15 cellular contexts compared by ENCODE assay signal in the genomic region with DNA sequence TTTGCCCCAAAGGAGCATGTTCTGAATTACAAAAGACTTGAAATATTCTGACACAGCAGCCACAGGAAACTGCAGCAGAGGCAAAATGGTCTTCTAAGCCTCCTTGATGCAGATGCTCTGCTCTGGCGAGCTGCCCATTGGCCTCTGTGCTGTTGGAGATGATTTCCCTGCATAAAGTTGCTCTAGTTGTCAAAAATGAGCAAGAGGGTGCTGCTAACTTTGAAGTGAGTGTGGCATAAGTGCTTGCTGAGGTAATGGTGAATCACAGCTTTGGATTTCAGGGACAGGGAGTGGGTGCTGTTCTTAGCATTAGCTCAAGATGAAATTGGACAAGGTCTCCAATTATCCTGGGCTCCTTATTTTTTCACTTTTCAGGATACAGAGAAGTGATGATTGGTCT.
DNase-seq lines count a peak whose midpoint lies in the region; ATAC-seq and TF ChIP-seq lines count a peak whose summit lies in the region.
"Had no signal": no experiment of that assay in that cellular context is flagged by ENCODE, and none has a peak within 500 bp of the region (broad histone marks: within the 10 kb centered on the region; RNA-seq: fewer than 3 reads in every experiment).

No MANE protein-coding gene starts in this region.

- no peaks in the 10 kb centered on the region for H3K36me3 Mint-ChIP-seq in mesothelial cell of epicardium
- H3K36me3 Mint-ChIP-seq: CD4-positive, CD25-positive, alpha-beta regulatory T cell had no signal

- TF ChIP-seq CTCF in astrocyte of the spinal cord (IDR thresholded peaks at IDR 0.05; ENCODE audit: low read depth, low read length) (no peak), kidney epithelial cell (IDR thresholded peaks at IDR 0.05; ENCODE audit: insufficient read depth, low read length, poor library complexity, severe bottlenecking) (no peak), mesothelial cell of epicardium (IDR thresholded peaks at IDR 0.05; ENCODE audit: unreplicated experiment) (no peak)

- no peak overlapping the region for H3K4me3 Mint-ChIP-seq in mesothelial cell of epicardium
- H3K4me3 Mint-ChIP-seq: CD4-positive, CD25-positive, alpha-beta regulatory T cell had no signal

- H3K27me3 ChIP-seq in kidney epithelial cell (ENCODE audit: control insufficient read depth, insufficient read depth, low read length): no peaks in the 10 kb centered on the region
- H3K27me3 ChIP-seq: body of pancreas had no signal

- peaks cover 6% of the 10 kb centered on the region for H3K9me3 Mint-ChIP-seq in mesothelial cell of epicardium

- no peak overlapping the region for H3K27ac Mint-ChIP-seq in mesothelial cell of epicardium
- H3K27ac Mint-ChIP-seq: CD4-positive, CD25-positive, alpha-beta regulatory T cell had no signal

- no peaks in the 10 kb centered on the region for H3K27me3 Mint-ChIP-seq in mesothelial cell of epicardium (ENCODE audit: low read depth)

- H3K4me3 ChIP-seq in astrocyte of the spinal cord (ENCODE audit: low read depth, low read length) (no peak overlapping the region), kidney epithelial cell (ENCODE audit: low read depth, low read length) (no peak overlapping the region)
- H3K4me3 ChIP-seq: body of pancreas, PC-9 had no signal

- DNase-seq in AG08395 (ENCODE audit: low spot score) (peak; percentile 72), HS-27A (ENCODE audit: low read depth) (peak; percentile 97), astrocyte of the spinal cord (ENCODE audit: low read depth, low spot score) (peak; percentile 81), kidney epithelial cell (ENCODE audit: low read depth) (peak; percentile 86), DMS 273 treated with DMSO at 0.1 percent for 48 hours (lab: John Stamatoyannopoulos, UW) (no peak), mesothelial cell of epicardium (ENCODE audit: low spot score in 2 of 2, unreplicated experiment in 2 of 2) (no peak)
- no peak for DNase-seq in activated effector memory CD4-positive, alpha-beta T cell treated with anti-CD3 and anti-CD28 coated beads, Interleukin-2, amount 50 U/mL, for 16 hours
- DNase-seq: activated CD8-positive, alpha-beta memory T cell treated with anti-CD3 and anti-CD28 coated beads, Interleukin-2, amount 50 U/mL, for 48 hours; CD4-positive, CD25-positive, alpha-beta regulatory T cell; Karpas-422; left colon; NCI-H2107; PC-9 had no signal

- H3K4me1 Mint-ChIP-seq in mesothelial cell of epicardium: no peaks in the 10 kb centered on the region
- H3K4me1 Mint-ChIP-seq: CD4-positive, CD25-positive, alpha-beta regulatory T cell had no signal

- no peak for ATAC-seq in HG03025 (IDR thresholded peaks at IDR 0.05; ENCODE audit: low FRiP score, unreplicated experiment)
- ATAC-seq: body of pancreas, left colon had no signal

- no peaks in the 10 kb centered on the region for H3K36me3 ChIP-seq in kidney epithelial cell (ENCODE audit: control insufficient read depth, insufficient read depth, low read length)

- in situ Hi-C loops in astrocyte of the spinal cord (cut with HindIII; ENCODE audit: low sequenced_read_pairs): no loop called here

Comparison
In these comparisons a context has a peak if more than half of its experiments do, and no peak if none do; other contexts are left out.
1. DNase-seq: peak in AG08395 (single experiment), HS-27A (single experiment), astrocyte of the spinal cord (single experiment) and kidney epithelial cell (single experiment); none in DMS 273 treated with DMSO at 0.1 percent for 48 hours (single experiment), mesothelial cell of epicardium (0 of 2) and activated effector memory CD4-positive, alpha-beta T cell treated with anti-CD3 and anti-CD28 coated beads, Interleukin-2, amount 50 U/mL, for 16 hours (single experiment).